ENCODE assay signal across 10 cellular contexts in the genomic region with DNA sequence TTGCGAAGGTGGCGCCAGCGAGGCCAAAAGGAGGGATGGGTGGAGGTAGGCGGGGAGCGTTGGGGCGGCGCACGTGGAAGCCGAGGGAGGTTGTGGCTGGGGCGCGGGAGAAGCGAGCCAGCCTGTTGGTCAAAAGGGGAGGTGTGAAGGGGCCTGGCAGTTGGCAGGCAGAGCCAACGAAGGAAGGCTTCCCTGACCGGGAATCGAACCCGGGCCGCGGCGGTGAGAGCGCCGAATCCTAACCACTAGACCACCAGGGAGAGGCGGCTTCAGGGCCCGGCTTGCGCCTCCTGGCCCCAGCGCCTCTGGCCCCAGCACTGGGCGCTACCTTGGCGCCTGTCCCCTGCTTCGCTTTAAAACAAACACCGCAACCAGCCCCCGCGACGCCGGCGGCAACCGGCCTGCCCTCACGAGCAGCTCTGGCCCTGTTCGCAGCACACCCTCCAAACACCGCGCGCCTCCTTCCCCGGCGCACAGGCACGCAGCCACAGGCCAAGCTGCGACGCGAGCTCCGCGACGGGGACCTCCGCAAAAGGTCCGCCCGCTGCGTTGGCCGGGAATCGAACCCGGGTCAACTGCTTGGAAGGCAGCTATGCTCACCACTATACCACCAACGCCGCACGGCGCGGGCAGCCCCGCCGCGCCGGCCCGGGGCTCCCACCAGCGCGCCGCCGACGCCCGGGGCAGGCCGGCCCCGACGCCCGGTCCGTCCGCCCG. TPM values are rescaled to one million over a fixed set of nuclear protein-coding genes. Genes with fewer than 3 reads are reported as not detected.
DNase-seq lines count a peak whose midpoint lies in the region; ATAC-seq, FAIRE-seq and TF ChIP-seq lines count a peak whose summit lies in the region.
"Not testable (repeated sequence)": the region's sequence is repeated elsewhere in the genome, so short reads cannot be mapped to it uniquely, and the experiment has no call there.
"Had no signal": no experiment of that assay in that cellular context is flagged by ENCODE, and none has a peak within 500 bp of the region (broad histone marks: within the 10 kb centered on the region; RNA-seq: fewer than 3 reads in every experiment).

No MANE protein-coding gene starts in this region.

- H3K36me3 ChIP-seq in Panc1 (ENCODE audit: control insufficient read depth, insufficient read depth, low read length); K562 (ENCODE audit: control insufficient read depth, insufficient read depth, low read length); HepG2 (replicated peaks in 1 of 2; ENCODE audit: control insufficient read depth in 1 of 2, insufficient read depth in 2 of 2, low read length in 2 of 2): not testable (repeated sequence)

- H3K27me3 ChIP-seq in Panc1 (ENCODE audit: control insufficient read depth, insufficient read depth, low read length); K562 (ENCODE audit: control insufficient read depth in 2 of 2, insufficient read depth in 2 of 2, low read length in 2 of 2); HepG2 (ENCODE audit: control insufficient read depth in 1 of 2, insufficient read depth in 2 of 2, low read length in 2 of 2): not testable (repeated sequence)

- no CpG with 5 or more reads among the region's 79 CpGs for WGBS in K562 (ENCODE audit: insufficient coverage, low coverage, missing lambda C conversion rate)
- WGBS in HepG2 (ENCODE audit: low lambda C conversion rate) = no CpG with 5 or more reads among the region's 79 CpGs

- not testable (repeated sequence) for H3K79me2 ChIP-seq in K562 (ENCODE audit: control insufficient read depth, insufficient read depth, low read length); HepG2 (ENCODE audit: insufficient read depth, low read length)

- H3K4me1 ChIP-seq in Panc1 (ENCODE audit: control insufficient read depth, insufficient read depth, low read length); K562 (replicated peaks in 1 of 2; ENCODE audit: control insufficient read depth in 2 of 2, insufficient read depth in 2 of 2, low read length in 2 of 2); HepG2 (ENCODE audit: insufficient read depth, low read length): not testable (repeated sequence)

- not testable (repeated sequence) for H3K4me2 ChIP-seq in K562 (ENCODE audit: insufficient read depth, low read length); HepG2 (ENCODE audit: low read depth, low read length)

- not testable (repeated sequence) for TF ChIP-seq CTCF in Panc1 (IDR thresholded peaks at IDR 0.05); K562 (IDR thresholded peaks at IDR 0.05 in 2 of 3, conservative IDR thresholded peaks at IDR 0.05 in 1 of 3; ENCODE audit: insufficient read depth in 2 of 3, low read depth in 1 of 3, low read length in 3 of 3); HepG2 (CRISPR knock-in tag; IDR thresholded peaks at IDR 0.05)

- not testable (repeated sequence) for TF ChIP-seq EP300 in K562 (IDR thresholded peaks at IDR 0.05; ENCODE audit: low read length); HepG2 (IDR thresholded peaks at IDR 0.05; ENCODE audit: low read depth in 2 of 2, low read length in 2 of 2); HepG2 (CRISPR knock-in tag; IDR thresholded peaks at IDR 0.05; ENCODE audit: borderline replicate concordance)

- not testable (repeated sequence) for TF ChIP-seq RAD21 in K562 (CRISPR knock-in tag; conservative IDR thresholded peaks at IDR 0.05 in 1 of 2, IDR thresholded peaks at IDR 0.05 in 1 of 2); HepG2 (CRISPR knock-in tag; IDR thresholded peaks at IDR 0.05)

- intact Hi-C loops in Panc1 (cut with micrococcal nuclease; ENCODE audit: unreplicated experiment); HepG2 (cut with micrococcal nuclease; ENCODE audit: unreplicated experiment): not testable (repeated sequence)
- intact Hi-C loops in K562 (cut with micrococcal nuclease) = loop anchor here (10.0 kb wide), 1 partner anchor 132 kb away; the partner anchor contains the start of gene SDHC

- H3K9me3 ChIP-seq in Panc1 (ENCODE audit: control insufficient read depth, insufficient read depth, low read depth, low read length); K562 (replicated peaks; ENCODE audit: control insufficient read depth, insufficient read depth, low read depth, low read length); HepG2 (ENCODE audit: low read length): not testable (repeated sequence)

- CTCF ChIA-PET in Panc1 (lab: Charles Lee); K562 (lab: Yijun Ruan, JAX; ENCODE audit: low intra/inter-chr PET ratio); HepG2 (lab: Yijun Ruan, JAX; ENCODE audit: low intra/inter-chr PET ratio, low total read pairs): not testable (repeated sequence)

- not testable (repeated sequence) for H3K27ac ChIP-seq in Panc1 (ENCODE audit: low read length); K562 (ENCODE audit: extremely low read depth, low read depth, low read length); HepG2 (ENCODE audit: extremely low read length, insufficient read depth, low read length)

- POLR2A ChIA-PET in Panc1 (lab: Charles Lee); K562 (lab: Yijun Ruan, JAX); HepG2 (lab: Yijun Ruan, JAX): not testable (repeated sequence)

- DNase-seq in Panc1 (ENCODE audit: low read depth, low spot score); K562 (ENCODE audit: extremely low read depth in 1 of 4, low spot score in 3 of 4); HepG2 (ENCODE audit: low spot score): not testable (repeated sequence)

- H3K9me1 ChIP-seq in K562 (ENCODE audit: control insufficient read depth, insufficient read depth, low read length) = not testable (repeated sequence)

- not testable (repeated sequence) for H3K9ac ChIP-seq in K562 (ENCODE audit: insufficient read depth in 1 of 2, low read depth in 2 of 2, low read length in 2 of 2); HepG2 (ENCODE audit: insufficient read depth, low read depth, low read length)

- peak; percentile 43 for ATAC-seq in GM19023 (IDR thresholded peaks at IDR 0.05; ENCODE audit: unreplicated experiment)
- ATAC-seq in GM21528 (IDR thresholded peaks at IDR 0.05; ENCODE audit: low FRiP score, unreplicated experiment) = peak; percentile 48
- ATAC-seq in HG02798 (IDR thresholded peaks at IDR 0.05; ENCODE audit: poor library complexity, unreplicated experiment) = peak; percentile 43
- ATAC-seq in HG03196 (IDR thresholded peaks at IDR 0.05; ENCODE audit: unreplicated experiment) = peak; percentile 52
- ATAC-seq in Panc1 = peak; percentile 78
- ATAC-seq in K562 = peak; percentile 83
- ATAC-seq in HepG2 = peak; percentile 36

- H2AFZ ChIP-seq in K562 (ENCODE audit: low read depth, low read length); HepG2 (ENCODE audit: low read length): not testable (repeated sequence)

- H3K4me3 ChIP-seq in Panc1 (ENCODE audit: low read depth in 2 of 2, low read length in 2 of 2); K562; HepG2 (replicated peaks in 1 of 3; ENCODE audit: insufficient read depth in 1 of 3, low read depth in 2 of 3, low read length in 3 of 3): not testable (repeated sequence)

- not testable (repeated sequence) for H4K20me1 ChIP-seq in K562 (replicated peaks; ENCODE audit: control insufficient read depth, insufficient read depth, low read length); HepG2 (ENCODE audit: insufficient read depth, low read length)

- in situ Hi-C loops in Panc1 (cut with HindIII; ENCODE audit: low pct_unique_long_range_greater_than_20kb, low sequenced_read_pairs); K562 (cut with MboI); HepG2 (cut with HindIII; ENCODE audit: extremely low pct_ligation_motif_present, low pct_unique_long_range_greater_than_20kb): not testable (repeated sequence)

- not testable (repeated sequence) for TF ChIP-seq POLR2A in K562 (conservative IDR thresholded peaks at IDR 0.05); HepG2 (IDR thresholded peaks at IDR 0.05; ENCODE audit: insufficient read depth in 1 of 2, low read depth in 2 of 2, low read length in 2 of 2)

- not testable (repeated sequence) for FAIRE-seq in K562 (lab: Jason Lieb, UNC); HepG2 (lab: Jason Lieb, UNC)

- BruUV-seq in Panc1 (replicated peaks; lab: Mats Ljungman, UMichigan) = TSS peak; percentile 79
- BruUV-seq in K562 (replicated peaks; lab: Mats Ljungman, UMichigan) = TSS peak; percentile 95
- not testable (repeated sequence) for BruUV-seq in HepG2 (replicated peaks; lab: Mats Ljungman, UMichigan)

RNA-seq across cellular contexts. Expression of gene FCGR2A, which starts 58.1 kb away (rescaled TPM):
- total RNA-seq in Panc1 (2021; ENCODE audit: unreplicated experiment) (0.28 TPM), K562 (2014; rRNA removed) (101 and 112 TPM in 2 replicates), K562 (2014; rRNA removed; fragmentation: Illumina TruSeq; extraction: Trizol) (113 and 127 TPM in 2 replicates), K562 (2015; rRNA removed; fragmentation: Illumina TruSeq; extraction: Trizol) (117 and 130 TPM in 2 replicates), K562 (2021) (84.4 and 97.8 TPM in 2 replicates), HepG2 (2016; rRNA removed; fragmentation: Illumina TruSeq; extraction: Trizol) (not detected in 2 replicates)
- polyA plus RNA-seq in Panc1 (2012; ENCODE audit: insufficient read length) = not detected
- 389 and 599 TPM in 2 replicates for total RNA-seq in K562 (2011; cell fraction: chromatin; rRNA removed; ENCODE audit: low replicate concordance)
- total RNA-seq in K562 (2011; cell fraction: nucleolus; rRNA removed) = 541 and 613 TPM in 2 replicates
- 545 and 616 TPM in 2 replicates for total RNA-seq in K562 (2011; cell fraction: nucleoplasm; rRNA removed)
- polyA plus RNA-seq in K562 (2011; rRNA removed) (373 and 504 TPM in 2 replicates), K562 (2014; fragmentation: Illumina TruSeq; extraction: Trizol) (147 and 151 TPM in 2 replicates), K562 (2014; fragmentation: Nextera tagmentation; extraction: Ambion mirVana) (100 to 1,000 TPM in 1 of 2 experiments, 10 to 100 TPM in 1; 80.0 to 112 TPM), K562 (2014; rRNA removed) (124 and 132 TPM in 2 replicates), HepG2 (2011; rRNA removed) (0.31 and 0.44 TPM in 2 replicates)
- 431 and 516 TPM in 2 replicates for polyA plus RNA-seq in K562 (2011; cell fraction: cytosol; rRNA removed)
- polyA plus RNA-seq in K562 (2011; cell fraction: nucleus; rRNA removed) = 298 and 350 TPM in 2 replicates
- 85.7 and 203 TPM in 2 replicates for polyA plus RNA-seq in K562 (2012)
- 536 and 660 TPM in 2 replicates for polyA minus RNA-seq in K562 (2011; rRNA and poly(A)+ RNA removed)
- polyA minus RNA-seq in K562 (2011; cell fraction: cytosol; rRNA and poly(A)+ RNA removed) = 195 and 278 TPM in 2 replicates
- polyA minus RNA-seq in K562 (2011; cell fraction: nucleus; rRNA and poly(A)+ RNA removed) = 253 and 509 TPM in 2 replicates
- total RNA-seq in HepG2 (2016; cell fraction: cytosol; rRNA removed; fragmentation: Illumina TruSeq; extraction: Trizol; ENCODE audit: low read depth) = not detected in 2 replicates
- total RNA-seq in HepG2 (2016; cell fraction: insoluble cytoplasmic fraction; rRNA removed; fragmentation: Illumina TruSeq; extraction: Trizol) = 0.04 TPM in 1 of 2 replicates, not detected in the other
- total RNA-seq in HepG2 (2016; cell fraction: membrane; rRNA removed; fragmentation: Illumina TruSeq; extraction: Trizol) = not detected in 2 replicates
- not detected in 2 replicates for total RNA-seq in HepG2 (2016; cell fraction: nucleus; rRNA removed; fragmentation: Illumina TruSeq; extraction: Trizol)
- 0.28 and 8.4 TPM in 2 replicates for polyA plus RNA-seq in HepG2 (2011; cell fraction: cytosol; rRNA removed)
- 0.08 and 0.09 TPM in 2 replicates for polyA plus RNA-seq in HepG2 (2011; cell fraction: nucleus; rRNA removed)
- 0.39 TPM in 1 of 2 replicates, not detected in the other for polyA plus RNA-seq in HepG2 (2012)
- 0.09 TPM in 1 of 2 replicates, not detected in the other for polyA plus RNA-seq in HepG2 (2016; cell fraction: cytosol; fragmentation: Illumina TruSeq; extraction: Trizol; ENCODE audit: low read depth)
- not detected in 2 replicates for polyA plus RNA-seq in HepG2 (2016; cell fraction: insoluble cytoplasmic fraction; fragmentation: Illumina TruSeq; extraction: Trizol; ENCODE audit: low read depth)
- 0.41 TPM in 1 of 2 replicates, not detected in the other for polyA plus RNA-seq in HepG2 (2016; cell fraction: membrane; fragmentation: Illumina TruSeq; extraction: Trizol; ENCODE audit: low read depth)
- polyA plus RNA-seq in HepG2 (2016; cell fraction: nucleus; fragmentation: Illumina TruSeq; extraction: Trizol; ENCODE audit: insufficient read depth, low read depth) = not detected in 2 replicates
- polyA minus RNA-seq in HepG2 (2011; rRNA and poly(A)+ RNA removed; ENCODE audit: low replicate concordance) = 0.48 and 2.3 TPM in 2 replicates
- polyA minus RNA-seq in HepG2 (2011; cell fraction: cytosol; rRNA and poly(A)+ RNA removed) = not detected in 2 replicates
- polyA minus RNA-seq in HepG2 (2011; cell fraction: nucleus; rRNA and poly(A)+ RNA removed) = 0.13 TPM in 1 of 2 replicates, not detected in the other
- total RNA-seq: activated naive CD4-positive, alpha-beta T cell treated with anti-CD3 and anti-CD28 coated beads for 36 hours; Caco-2; LHCN-M2 had no signal

Comparison
In these comparisons a context has a peak if more than half of its experiments do, and no peak if none do; other contexts are left out.
1. RNA of gene FCGR2A, which starts 58.1 kb away (total RNA-seq): 84.4 to 616 TPM in K562; 0.28 TPM in Panc1 (single experiment) and 0.04 TPM in HepG2; every median in the first group is over 10 times any median in the second.
2. Peak in every context shown above with its lines, with median percentiles within 50 percentile points of each other: ATAC-seq.